In the genomic region with DNA sequence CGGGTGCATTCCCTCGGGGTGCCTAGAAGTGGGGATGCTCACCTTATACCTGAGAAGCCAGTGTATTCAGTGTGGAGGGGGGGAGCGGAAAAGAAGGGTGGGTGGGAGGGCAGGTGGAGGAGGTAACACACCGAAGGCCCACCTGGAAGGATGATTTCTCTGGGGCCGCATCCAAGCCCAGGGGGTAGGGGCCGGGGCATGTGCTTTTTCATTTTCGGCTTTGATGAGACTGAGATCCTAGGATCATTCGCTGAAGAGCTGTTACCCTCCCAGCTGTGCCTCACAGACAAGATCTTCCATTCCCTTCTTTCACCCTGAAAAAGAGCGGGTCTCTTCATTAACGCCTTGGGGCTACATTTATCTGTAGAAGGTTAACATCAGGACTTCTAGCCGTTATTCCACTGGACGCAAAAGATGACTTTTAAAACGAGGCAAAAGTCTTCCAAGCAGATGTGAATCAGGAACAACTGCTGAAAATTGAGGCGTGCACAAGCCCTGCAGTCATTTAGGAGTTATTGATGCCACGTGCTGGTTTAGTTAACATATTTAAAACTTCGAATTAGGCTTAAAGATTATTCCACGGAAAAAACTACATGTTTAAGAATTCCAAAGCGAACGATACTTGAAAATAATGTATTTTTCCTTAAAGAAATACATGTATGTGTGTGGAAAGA, we compare ENCODE assay signal across 8 cellular contexts. TPM values are rescaled to one million over a fixed set of nuclear protein-coding genes. Genes with fewer than 3 reads are reported as not detected.
DNase-seq lines count a peak whose midpoint lies in the region; ATAC-seq and TF ChIP-seq lines count a peak whose summit lies in the region.

No MANE protein-coding gene starts in this region.

- peaks cover 9% of the 10 kb centered on the region for H3K4me1 Mint-ChIP-seq in activated naive CD8-positive, alpha-beta T cell treated with anti-CD3 and anti-CD28 coated beads, Interleukin-2, amount 10 ng/mL, durations not matched to agents 7 days and 5 days

- peaks cover 7% of the 10 kb centered on the region for H3K36me3 Mint-ChIP-seq in activated naive CD8-positive, alpha-beta T cell treated with anti-CD3 and anti-CD28 coated beads, Interleukin-2, amount 10 ng/mL, durations not matched to agents 7 days and 5 days

- H3K4me1 ChIP-seq in cardiac muscle cell (ENCODE audit: low read depth) (no peaks in the 10 kb centered on the region), uterus (peaks cover 0 to 9% of the 10 kb centered on the region in 2 donors)

- TF ChIP-seq POLR2A in lower leg skin (IDR thresholded peaks at IDR 0.05) (no peak), uterus (IDR thresholded peaks at IDR 0.05) (no peak)

- H3K4me3 Mint-ChIP-seq in activated naive CD8-positive, alpha-beta T cell treated with anti-CD3 and anti-CD28 coated beads, Interleukin-2, amount 10 ng/mL, durations not matched to agents 7 days and 5 days, result peak overlapping the region; percentile 77

- H3K9me3 ChIP-seq in cardiac muscle cell (ENCODE audit: low read depth) (no peaks in the 10 kb centered on the region), uterus (no peaks in the 10 kb centered on the region)

- H3K4me3 ChIP-seq in cardiac muscle cell (peak overlapping the region; percentile 43), lower leg skin (ENCODE audit: low read depth, poor library complexity, severe bottlenecking) (peak overlapping the region; percentile 38), uterus (peak overlapping the region; percentile 52 to 66)

- DNase-seq in cardiac muscle cell (ENCODE audit: low read depth in 1 of 2, low spot score in 1 of 2) (peak in 1 of 2 donors; percentile 21), Right ventricle myocardium inferior (ENCODE audit: missing footprints) (no peak), lower leg skin (ENCODE audit: low spot score in 2 of 2) (no peak), uterus (no peak), SHP77 (lab: John Stamatoyannopoulos, UW) (no peak), NAMALWA (ENCODE audit: low spot score) (no peak)
- DNase-seq in activated naive CD8-positive, alpha-beta T cell treated with anti-CD3 and anti-CD28 coated beads, Interleukin-2, amount 10 ng/mL, durations not matched to agents 7 days and 5 days, result no peak

- WGBS in lower leg skin, 2 donors, result 6 to 15% methylated on average over 18 to 19 of the region's 19 CpGs

- no peaks in the 10 kb centered on the region for H3K9me3 Mint-ChIP-seq in activated naive CD8-positive, alpha-beta T cell treated with anti-CD3 and anti-CD28 coated beads, Interleukin-2, amount 10 ng/mL, durations not matched to agents 7 days and 5 days

- H3K27ac ChIP-seq in cardiac muscle cell, result no peak overlapping the region
- H3K27ac ChIP-seq in uterus, result no peak overlapping the region

- TF ChIP-seq CTCF in cardiac muscle cell (IDR thresholded peaks at IDR 0.05; ENCODE audit: low read depth, low read length), result no peak
- no peak for TF ChIP-seq CTCF in lower leg skin (IDR thresholded peaks at IDR 0.05)
- no peak for TF ChIP-seq CTCF in uterus (IDR thresholded peaks at IDR 0.05)

- H3K27me3 ChIP-seq in cardiac muscle cell, result peaks cover 68% of the 10 kb centered on the region
- no peaks in the 10 kb centered on the region for H3K27me3 ChIP-seq in uterus

- no peak overlapping the region for H3K27ac Mint-ChIP-seq in activated naive CD8-positive, alpha-beta T cell treated with anti-CD3 and anti-CD28 coated beads, Interleukin-2, amount 10 ng/mL, durations not matched to agents 7 days and 5 days

- H3K36me3 ChIP-seq in cardiac muscle cell, result no peaks in the 10 kb centered on the region
- no peaks in the 10 kb centered on the region for H3K36me3 ChIP-seq in uterus

- intact Hi-C loops in Right ventricle myocardium inferior (cut with DNase I), result no loop called here
- intact Hi-C loops in lower leg skin (cut with DNase I; ENCODE audit: low total_unique reads), result no loop called here
- intact Hi-C loops in uterus (cut with DNase I; ENCODE audit: low total_unique reads), result no loop called here

- POLR2A ChIA-PET in activated naive CD8-positive, alpha-beta T cell treated with anti-CD3 and anti-CD28 coated beads, Interleukin-2, amount 10 ng/mL, durations not matched to agents 7 days and 5 days (lab: Charles Lee), result no interaction called here

- ATAC-seq in Right ventricle myocardium inferior (no peak), GM21576 (IDR thresholded peaks at IDR 0.05; ENCODE audit: unreplicated experiment) (no peak)
- ATAC-seq in activated naive CD8-positive, alpha-beta T cell treated with anti-CD3 and anti-CD28 coated beads, Interleukin-2, amount 10 ng/mL, durations not matched to agents 7 days and 5 days (ENCODE audit: low read depth), result no peak

- peaks cover 32% of the 10 kb centered on the region for H3K27me3 Mint-ChIP-seq in activated naive CD8-positive, alpha-beta T cell treated with anti-CD3 and anti-CD28 coated beads, Interleukin-2, amount 10 ng/mL, durations not matched to agents 7 days and 5 days

RNA-seq across cellular contexts. Expression of a gene that starts 1.1 kb away (rescaled TPM):
- total RNA-seq in cardiac muscle cell (133 and 232 TPM in 2 replicates), Right ventricle myocardium inferior (392 TPM), lower leg skin (100 to 1,000 TPM in 1 of 4 donors, 10 to 100 TPM in 3; 60.5 to 108 (median 75.6) TPM), uterus (10 to 100 TPM in 3 of 4 donors, 1 to 10 TPM in 1; 2.6 to 55.4 (median 24.2) TPM)
- polyA plus RNA-seq in cardiac muscle cell, result 139 and 174 TPM in 2 replicates
- 10 to 100 TPM; 22.0 to 23.4 TPM for total RNA-seq in activated naive CD8-positive, alpha-beta T cell treated with anti-CD3 and anti-CD28 coated beads, Interleukin-2, amount 10 ng/mL, durations not matched to agents 7 days and 5 days
